8 cellular contexts compared by ENCODE assay signal in genomic region chr14:93655078-93655750, GRCh38.
DNase-seq lines count a peak whose midpoint lies in the region; ATAC-seq and TF ChIP-seq lines count a peak whose summit lies in the region.

No MANE protein-coding gene starts in this region.

- ATAC-seq in left lobe of liver (peak; percentile 78), HG03354 (IDR thresholded peaks at IDR 0.05; ENCODE audit: poor library complexity, severe bottlenecking, unreplicated experiment) (no peak)

- no peak overlapping the region for H3K4me3 ChIP-seq in BE2C (ENCODE audit: low read depth, low read length)
- H3K4me3 ChIP-seq in breast epithelium, result no peak overlapping the region

- TF ChIP-seq POLR2A in breast epithelium (IDR thresholded peaks at IDR 0.05), result no peak

- TF ChIP-seq CTCF in BE2C (IDR thresholded peaks at IDR 0.05; ENCODE audit: low read depth, low read length), result peak; percentile 73
- peak; percentile 30 for TF ChIP-seq CTCF in GM20000 (IDR thresholded peaks at IDR 0.05; ENCODE audit: extremely low read depth, missing control alignments)
- TF ChIP-seq CTCF in breast epithelium (IDR thresholded peaks at IDR 0.05), result peak in 2 of 3 donors; percentile 59 to 68

- intact Hi-C loops in breast epithelium (cut with DNase I; ENCODE audit: low total_unique reads), result no loop called here

- H3K27me3 ChIP-seq in BE2C (no peaks in the 10 kb centered on the region), breast epithelium (no peaks in the 10 kb centered on the region)

- H3K27ac ChIP-seq in breast epithelium, result no peak overlapping the region

- H3K4me1 ChIP-seq in BE2C (no peaks in the 10 kb centered on the region), breast epithelium (no peaks in the 10 kb centered on the region)

- H3K9me3 ChIP-seq in BE2C, result no peaks in the 10 kb centered on the region
- no peaks in the 10 kb centered on the region for H3K9me3 ChIP-seq in breast epithelium

- DNase-seq in BE2C (peak; percentile 49), GM20000 (ENCODE audit: low spot score) (peak; percentile 35), NCI-H510A (lab: John Stamatoyannopoulos, UW) (peak; percentile 19), breast epithelium (ENCODE audit: low spot score in 2 of 2) (no peak), left lobe of liver (ENCODE audit: low spot score) (no peak), cortex of kidney (lab: John Stamatoyannopoulos, UW) (no peak)
- no peak for DNase-seq in activated effector memory CD4-positive, alpha-beta T cell treated with Interleukin-2 at 50 U/mL for 16 hours

- peaks cover 18% of the 10 kb centered on the region; the same call in 1 of the 2 replicates for H3K36me3 ChIP-seq in BE2C
- no peaks in the 10 kb centered on the region for H3K36me3 ChIP-seq in breast epithelium

Comparison
In these comparisons a context has a peak if more than half of its experiments do, and no peak if none do; other contexts are left out.
1. DNase-seq: peak in BE2C (single experiment), GM20000 (single experiment) and NCI-H510A (single experiment); none in breast epithelium (0 of 2), left lobe of liver (single experiment), activated effector memory CD4-positive, alpha-beta T cell treated with Interleukin-2 at 50 U/mL for 16 hours (single experiment) and cortex of kidney (single experiment).
2. Peak in every context shown above with its lines, with median percentiles within 50 percentile points of each other: CTCF ChIP-seq.